11 cellular contexts compared by ENCODE assay signal in genomic region chr3:152295834-152296233, GRCh38. TPM values are rescaled to one million over a fixed set of nuclear protein-coding genes. Genes with fewer than 3 reads are reported as not detected.
DNase-seq lines count a peak whose midpoint lies in the region; ATAC-seq and TF ChIP-seq lines count a peak whose summit lies in the region.
"Had no signal": no experiment of that assay in that cellular context is flagged by ENCODE, and none has a peak within 500 bp of the region (broad histone marks: within the 10 kb centered on the region; RNA-seq: fewer than 3 reads in every experiment).

No MANE protein-coding gene starts in this region.

- H3K4me3 Mint-ChIP-seq in stimulated activated naive CD8-positive, alpha-beta T cell treated with anti-CD3 and anti-CD28 coated beads, Interleukin-15, Interleukin-2, amounts not matched to agents 100 ng/mL and 50 ng/mL, for 24 hours: peak overlapping the region; percentile 5
- peak overlapping the region in 7 of 8 donors; percentile 3 to 79 (median 67) for H3K4me3 Mint-ChIP-seq in naive B cell

- H3K4me3 ChIP-seq in vagina: no peak overlapping the region
- no peak overlapping the region for H3K4me3 ChIP-seq in suprapubic skin

- 58% methylated on average over 2 of the region's 2 CpGs for WGBS in suprapubic skin

- no peak for TF ChIP-seq EP300 in suprapubic skin (IDR thresholded peaks at IDR 0.05)

- no peaks in the 10 kb centered on the region for H3K9me3 Mint-ChIP-seq in stimulated activated naive CD8-positive, alpha-beta T cell treated with anti-CD3 and anti-CD28 coated beads, Interleukin-15, Interleukin-2, amounts not matched to agents 100 ng/mL and 50 ng/mL, for 24 hours
- H3K9me3 Mint-ChIP-seq in activated naive CD4-positive, alpha-beta T cell treated with anti-CD3 and anti-CD28 coated beads, Interleukin-2, amount 50 U/mL, for 72 hours: no peaks in the 10 kb centered on the region
- H3K9me3 Mint-ChIP-seq in naive B cell: no peaks in the 10 kb centered on the region

- ATAC-seq in stimulated activated naive CD8-positive, alpha-beta T cell treated with anti-CD3 and anti-CD28 coated beads, Interleukin-15, Interleukin-2, amounts not matched to agents 100 U/mL and 50 U/mL, for 24 hours: no peak
- ATAC-seq in activated naive CD4-positive, alpha-beta T cell treated with anti-CD3 and anti-CD28 coated beads, Interleukin-2, amount 50 U/mL, for 72 hours: no peak
- no peak for ATAC-seq in naive B cell (ENCODE audit: low read depth in 2 of 2)

- intact Hi-C loops in vagina (cut with DNase I): no loop called here

- no peak for DNase-seq in stimulated activated naive CD8-positive, alpha-beta T cell treated with anti-CD3 and anti-CD28 coated beads, Interleukin-15, Interleukin-2, amounts not matched to agents 100 U/mL and 50 U/mL, for 24 hours
- DNase-seq in activated naive CD4-positive, alpha-beta T cell treated with anti-CD3 and anti-CD28 coated beads, Interleukin-2, amount 50 U/mL, for 72 hours (ENCODE audit: low spot score in 2 of 2): no peak
- DNase-seq in naive B cell (no peak), vagina (ENCODE audit: extremely low spot score in 2 of 2) (no peak), HuH-7 (ENCODE audit: low spot score) (no peak), suprapubic skin (ENCODE audit: low spot score in 2 of 2) (no peak), islet precursor cell (no peak)
- DNase-seq: cortex of kidney, mammary epithelial cell, NCI-H2107 had no signal

- H3K9me3 ChIP-seq in vagina (no peaks in the 10 kb centered on the region), suprapubic skin (no peaks in the 10 kb centered on the region)

- no peaks in the 10 kb centered on the region for H3K27me3 Mint-ChIP-seq in stimulated activated naive CD8-positive, alpha-beta T cell treated with anti-CD3 and anti-CD28 coated beads, Interleukin-15, Interleukin-2, amounts not matched to agents 100 ng/mL and 50 ng/mL, for 24 hours
- H3K27me3 Mint-ChIP-seq in naive B cell: no peaks in the 10 kb centered on the region

- peak overlapping the region; percentile 77 for H3K27ac Mint-ChIP-seq in stimulated activated naive CD8-positive, alpha-beta T cell treated with anti-CD3 and anti-CD28 coated beads, Interleukin-15, Interleukin-2, amounts not matched to agents 100 ng/mL and 50 ng/mL, for 24 hours
- H3K27ac Mint-ChIP-seq in activated naive CD4-positive, alpha-beta T cell treated with anti-CD3 and anti-CD28 coated beads, Interleukin-2, amount 50 U/mL, for 72 hours: peak overlapping the region; percentile 70 to 81
- H3K27ac Mint-ChIP-seq in naive B cell: peak overlapping the region in 5 of 6 donors; percentile 43 to 84 (median 78)

- H3K27me3 ChIP-seq in vagina: no peaks in the 10 kb centered on the region
- H3K27me3 ChIP-seq in suprapubic skin: no peaks in the 10 kb centered on the region

- no peak for TF ChIP-seq CTCF in vagina (IDR thresholded peaks at IDR 0.05)
- no peak for TF ChIP-seq CTCF in suprapubic skin (IDR thresholded peaks at IDR 0.05)

- H3K36me3 ChIP-seq in vagina (no peaks in the 10 kb centered on the region), suprapubic skin (no peaks in the 10 kb centered on the region)

- peaks cover 79% of the 10 kb centered on the region for H3K4me1 ChIP-seq in vagina
- H3K4me1 ChIP-seq in suprapubic skin: peaks cover 75% of the 10 kb centered on the region

- H3K27ac ChIP-seq in vagina: peak overlapping the region; percentile 18
- H3K27ac ChIP-seq in suprapubic skin: no peak overlapping the region

- no peak for TF ChIP-seq POLR2A in vagina (IDR thresholded peaks at IDR 0.05)
- no peak for TF ChIP-seq POLR2A in suprapubic skin (IDR thresholded peaks at IDR 0.05)

- H3K36me3 Mint-ChIP-seq in stimulated activated naive CD8-positive, alpha-beta T cell treated with anti-CD3 and anti-CD28 coated beads, Interleukin-15, Interleukin-2, amounts not matched to agents 100 ng/mL and 50 ng/mL, for 24 hours (ENCODE audit: low read depth): peaks cover 38% of the 10 kb centered on the region
- H3K36me3 Mint-ChIP-seq in activated naive CD4-positive, alpha-beta T cell treated with anti-CD3 and anti-CD28 coated beads, Interleukin-2, amount 50 U/mL, for 72 hours: peaks cover 11 to 13% of the 10 kb centered on the region in 2 donors
- H3K36me3 Mint-ChIP-seq in naive B cell: peaks cover 11 to 18% of the 10 kb centered on the region in 2 donors

- peaks cover 86% of the 10 kb centered on the region for H3K4me1 Mint-ChIP-seq in stimulated activated naive CD8-positive, alpha-beta T cell treated with anti-CD3 and anti-CD28 coated beads, Interleukin-15, Interleukin-2, amounts not matched to agents 100 ng/mL and 50 ng/mL, for 24 hours (ENCODE audit: low read depth)
- H3K4me1 Mint-ChIP-seq in naive B cell: peaks cover 58 to 88% (median 66%) of the 10 kb centered on the region in 3 donors

RNA-seq across cellular contexts. Expression of gene MBNL1, which starts 27.1 kb away (rescaled TPM):
- total RNA-seq in activated naive CD4-positive, alpha-beta T cell treated with anti-CD3 and anti-CD28 coated beads, Interleukin-2, amount 50 U/mL, for 72 hours: 100 to 1,000 TPM; 406 to 425 TPM
- polyA plus RNA-seq in naive B cell (ENCODE audit: low read depth in 6 of 6): 100 to 1,000 TPM; 188 to 346 (median 260) TPM
- total RNA-seq in vagina (311 TPM), suprapubic skin (100 to 1,000 TPM; 258 to 478 (median 320) TPM)
